In the genomic region with DNA sequence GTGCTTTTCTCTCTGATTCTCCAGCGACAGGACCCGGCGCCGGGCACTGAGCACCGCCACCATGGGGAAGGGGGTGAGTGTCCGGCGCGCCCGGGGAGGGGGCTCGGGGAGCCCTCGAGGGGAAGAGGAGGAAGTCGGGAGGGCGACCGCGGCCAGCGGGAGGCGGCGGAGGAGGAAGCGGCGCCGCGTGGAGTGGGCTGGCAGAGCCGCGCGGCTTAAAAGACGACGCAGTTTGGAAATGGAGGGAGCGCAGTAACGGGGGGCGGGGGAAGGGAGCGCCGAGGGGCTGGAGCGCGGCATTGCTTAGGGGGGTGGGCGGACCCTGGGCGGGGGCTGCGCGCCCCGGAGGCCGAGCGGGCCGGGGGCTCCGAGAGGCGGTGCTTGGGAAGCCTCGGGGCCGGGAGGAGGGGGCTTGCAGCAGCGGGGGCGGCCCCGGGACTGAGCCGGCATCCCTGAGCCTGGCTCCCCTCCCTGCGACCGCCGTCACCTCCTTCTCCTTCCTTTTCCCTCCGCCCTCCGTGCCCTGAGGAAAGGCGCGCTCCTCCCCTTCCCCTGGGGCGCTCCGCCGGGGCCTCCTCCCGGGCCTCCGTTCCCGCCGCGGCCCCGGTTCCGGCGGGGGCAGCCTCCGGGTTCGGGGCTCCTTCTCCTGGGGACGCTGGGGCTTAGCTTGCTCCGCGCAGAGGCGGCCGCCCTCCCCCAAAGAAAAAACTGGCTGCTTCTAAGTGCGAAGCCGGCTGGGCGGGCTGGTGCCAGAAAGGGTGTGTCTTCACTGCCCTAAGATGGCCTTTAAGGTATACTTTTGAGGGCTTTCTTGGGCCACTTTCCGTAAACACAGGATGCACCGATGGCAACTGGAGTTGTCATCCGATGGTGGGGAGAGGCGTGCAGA, we compare ENCODE assay signal across 8 cellular contexts.
A peak's percentile ranks its signal among the peaks of the same experiment; 100 is the strongest.
DNase-seq lines count a peak whose midpoint lies in the region; ATAC-seq and TF ChIP-seq lines count a peak whose summit lies in the region.

No MANE protein-coding gene starts in this region.

- TF ChIP-seq POLR2A in erythroblast (IDR thresholded peaks at IDR 0.05; ENCODE audit: low read length) = no peak

- ATAC-seq in HG02763 (IDR thresholded peaks at IDR 0.05; ENCODE audit: unreplicated experiment) (peak; percentile 4), GM21529 (IDR thresholded peaks at IDR 0.05; ENCODE audit: unreplicated experiment) (no peak)
- ATAC-seq in stimulated activated naive CD8-positive, alpha-beta T cell treated with anti-CD3 and anti-CD28 coated beads, Interleukin-15, Interleukin-2, amounts not matched to agents 100 U/mL and 50 U/mL, for 24 hours = peak; percentile 7

- H3K9me3 ChIP-seq in mucosa of stomach (ENCODE audit: control insufficient read depth, low read length) = no peaks in the 10 kb centered on the region

- H3K9ac ChIP-seq in mucosa of stomach (ENCODE audit: low read length) = peak overlapping the region; percentile 85

- peaks cover 50% of the 10 kb centered on the region for H3K4me1 ChIP-seq in mucosa of stomach (ENCODE audit: control insufficient read depth, insufficient read depth, low read length)

- no peaks in the 10 kb centered on the region for H3K27me3 ChIP-seq in mucosa of stomach (ENCODE audit: control insufficient read depth, insufficient read depth, low read length)

- no peaks in the 10 kb centered on the region for H3K36me3 ChIP-seq in mucosa of stomach (ENCODE audit: control insufficient read depth, insufficient read depth, low read length)

- peak; percentile 80 for DNase-seq in GM03348 (ENCODE audit: low spot score)
- DNase-seq in NCI-H774 (lab: John Stamatoyannopoulos, UW) = peak; percentile 16
- DNase-seq in activated T-cell treated with anti-CD3 and anti-CD28 coated beads for 48 hours (ENCODE audit: low read depth) = peak; percentile 44
- DNase-seq in erythroblast (lab: John Stamatoyannopoulos, UW) = peak; percentile 84
- DNase-seq in stimulated activated naive CD8-positive, alpha-beta T cell treated with anti-CD3 and anti-CD28 coated beads, Interleukin-15, Interleukin-2, amounts not matched to agents 100 U/mL and 50 U/mL, for 24 hours = peak; percentile 67

- H3K4me3 ChIP-seq in mucosa of stomach (ENCODE audit: low read length) = peak overlapping the region; percentile 45

Comparison
In these comparisons a context has a peak if more than half of its experiments do, and no peak if none do; other contexts are left out.
1. DNase-seq: peak in every context shown above with its lines; median percentile 84 in erythroblast; 80 in GM03348; 67 in stimulated activated naive CD8-positive, alpha-beta T cell treated with anti-CD3 and anti-CD28 coated beads, Interleukin-15, Interleukin-2, amounts not matched to agents 100 U/mL and 50 U/mL, for 24 hours; 44 in activated T-cell treated with anti-CD3 and anti-CD28 coated beads for 48 hours; 16 in NCI-H774.